ENCODE assay signal across 29 cellular contexts in genomic region chrX:139134316-139134715, GRCh38.
A peak's percentile ranks its signal among the peaks of the same experiment; 100 is the strongest.
DNase-seq lines count a peak whose midpoint lies in the region; ATAC-seq, FAIRE-seq and TF ChIP-seq lines count a peak whose summit lies in the region.
"Had no signal": no experiment of that assay in that cellular context is flagged by ENCODE, and none has a peak within 500 bp of the region (broad histone marks: within the 10 kb centered on the region; RNA-seq: fewer than 3 reads in every experiment).

No MANE protein-coding gene starts in this region.

- H3K9me3 ChIP-seq in K562 (replicated peaks; ENCODE audit: control insufficient read depth, insufficient read depth, low read depth, low read length) = no peaks in the 10 kb centered on the region
- H3K9me3 ChIP-seq: A549, BE2C, BLaER1, Caco-2 had no signal

- POLR2A ChIA-PET in K562 (lab: Yijun Ruan, JAX) = no interaction called here

- CTCF ChIA-PET in K562 (lab: Yijun Ruan, JAX; ENCODE audit: low intra/inter-chr PET ratio) = no interaction called here

- DNase-seq in K562 (ENCODE audit: extremely low read depth in 1 of 4, low spot score in 3 of 4) (no peak), HT-29 (ENCODE audit: low spot score) (no peak)
- DNase-seq: 8988T; ACHN; AML-193; BE2C; C1 segment of cervical spinal cord; Caco-2; Calu3; CD4-positive, alpha-beta memory T cell; CD4-positive, alpha-beta T cell; CD4-positive, CD25-positive, alpha-beta regulatory T cell; CD8-positive, alpha-beta memory T cell; CD8-positive, alpha-beta T cell; COR-L47; DMS 273 treated with DMSO at 0.1 percent for 48 hours; DMS153; DMS53; DMS79; DMS79 treated with DMSO at 0.1 percent for 48 hours; DND-41; EL had no signal

- TF ChIP-seq RAD21 in K562 (CRISPR knock-in tag; conservative IDR thresholded peaks at IDR 0.05 in 1 of 2, IDR thresholded peaks at IDR 0.05 in 1 of 2) = no peak

- TF ChIP-seq EP300 in K562 (IDR thresholded peaks at IDR 0.05; ENCODE audit: low read length) = peak; percentile 27; the same call in 1 of the 2 replicates

- intact Hi-C loops in K562 (cut with micrococcal nuclease) = no loop called here

- H2AFZ ChIP-seq in K562 (ENCODE audit: low read depth, low read length) = no peak overlapping the region

- H3K27me3 ChIP-seq in K562 (ENCODE audit: control insufficient read depth in 2 of 2, insufficient read depth in 2 of 2, low read length in 2 of 2) = no peaks in the 10 kb centered on the region
- H3K27me3 ChIP-seq: BE2C had no signal

- in situ Hi-C loops in K562 (cut with MboI) = no loop called here

- H4K20me1 ChIP-seq in K562 (replicated peaks; ENCODE audit: control insufficient read depth, insufficient read depth, low read length) = no peaks in the 10 kb centered on the region
- H4K20me1 ChIP-seq: BLaER1 treated with 17β-estradiol and CSF1 and Interleukin-3, amounts not matched to agents 10 nM and 100 nM had no signal

- no peaks in the 10 kb centered on the region for H3K9me1 ChIP-seq in K562 (ENCODE audit: control insufficient read depth, insufficient read depth, low read length)

- no peaks in the 10 kb centered on the region for H3K4me1 ChIP-seq in K562 (replicated peaks in 1 of 2; ENCODE audit: control insufficient read depth in 2 of 2, insufficient read depth in 2 of 2, low read length in 2 of 2)
- H3K4me1 ChIP-seq: A549; BE2C; BLaER1; BLaER1 treated with 17β-estradiol and CSF1 and Interleukin-3, amounts not matched to agents 10 nM and 100 nM; Caco-2 had no signal

- no peaks in the 10 kb centered on the region for H3K36me3 ChIP-seq in K562 (ENCODE audit: control insufficient read depth, insufficient read depth, low read length)
- H3K36me3 ChIP-seq: BE2C; BLaER1; BLaER1 treated with 17β-estradiol and CSF1 and Interleukin-3, amounts not matched to agents 10 nM and 100 nM had no signal

- H3K27ac ChIP-seq in K562 (ENCODE audit: extremely low read depth, low read depth, low read length) = no peak overlapping the region
- H3K27ac ChIP-seq: 22Rv1; A549; BLaER1; BLaER1 treated with 17β-estradiol and CSF1 and Interleukin-3, amounts not matched to agents 10 nM and 100 nM; C4-2B had no signal

- H3K9ac ChIP-seq in K562 (ENCODE audit: insufficient read depth in 1 of 2, low read depth in 2 of 2, low read length in 2 of 2) = no peak overlapping the region
- H3K9ac ChIP-seq: BLaER1; BLaER1 treated with 17β-estradiol and CSF1 and Interleukin-3, amounts not matched to agents 10 nM and 100 nM had no signal

- no peak overlapping the region for H3K4me2 ChIP-seq in K562 (ENCODE audit: insufficient read depth, low read length)
- H3K4me2 ChIP-seq: A549; BLaER1; BLaER1 treated with 17β-estradiol and CSF1 and Interleukin-3, amounts not matched to agents 10 nM and 100 nM had no signal

- no peak for FAIRE-seq in K562 (lab: Jason Lieb, UNC)
- FAIRE-seq: A204.1, A549, D721Med had no signal

- WGBS in K562 (ENCODE audit: insufficient coverage, low coverage, missing lambda C conversion rate) = 12% methylated on average over 5 of the region's 5 CpGs

- no peak overlapping the region for H3K4me3 ChIP-seq in K562
- H3K4me3 ChIP-seq: A549; BLaER1; BLaER1 treated with 17β-estradiol and CSF1 and Interleukin-3, amounts not matched to agents 10 nM and 100 nM had no signal

- ATAC-seq in K562 = peak; percentile 79
- ATAC-seq: A549; CD8-positive, alpha-beta T cell had no signal

- TF ChIP-seq CTCF in K562 (IDR thresholded peaks at IDR 0.05 in 2 of 3, conservative IDR thresholded peaks at IDR 0.05 in 1 of 3; ENCODE audit: insufficient read depth in 2 of 3, low read depth in 1 of 3, low read length in 3 of 3) = no peak

- no TSS peak for BruUV-seq in K562 (replicated peaks; lab: Mats Ljungman, UMichigan)

- no peaks in the 10 kb centered on the region for H3K79me2 ChIP-seq in K562 (ENCODE audit: control insufficient read depth, insufficient read depth, low read length)

- no peak for TF ChIP-seq POLR2A in K562 (conservative IDR thresholded peaks at IDR 0.05)

TF ChIP-seq in K562, 482 proteins besides CTCF, POLR2A, EP300 and RAD21:
- TF ChIP-seq FOXA3 (CRISPR knock-in tag; conservative IDR thresholded peaks at IDR 0.05 in 1 of 2, IDR thresholded peaks at IDR 0.05 in 1 of 2) (no peak), TRIM24 (IDR thresholded peaks at IDR 0.05) (peak in 1 of 2 experiments; percentile 61; a peak in 2 of 4 replicates), NR2C1 (IDR thresholded peaks at IDR 0.05) (no peak), NR2C1 (tag; IDR thresholded peaks at IDR 0.05) (0 out of 2 replicates have a peak, but pooled peaks have one; percentile 19), E2F3 (CRISPR knock-in tag; IDR thresholded peaks at IDR 0.05) (no peak), CEBPG (CRISPR knock-in tag; IDR thresholded peaks at IDR 0.05) (no peak), CEBPG (tag; conservative IDR thresholded peaks at IDR 0.05 in 1 of 2, IDR thresholded peaks at IDR 0.05 in 1 of 2) (peak; percentile 63 to 84), ZNF175 (CRISPR knock-in tag; IDR thresholded peaks at IDR 0.05; ENCODE audit: low read depth) (peak; percentile 39; the same call in 1 of the 2 replicates), PHTF2 (CRISPR knock-in tag; IDR thresholded peaks at IDR 0.05) (no peak)
- TF ChIP-seq, protein P1, sequence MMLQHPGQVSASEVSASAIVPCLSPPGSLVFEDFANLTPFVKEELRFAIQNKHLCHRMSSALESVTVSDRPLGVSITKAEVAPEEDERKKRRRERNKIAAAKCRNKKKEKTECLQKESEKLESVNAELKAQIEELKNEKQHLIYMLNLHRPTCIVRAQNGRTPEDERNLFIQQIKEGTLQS (IDR thresholded peaks at IDR 0.05) = peak; percentile 45; the same call in 1 of the 2 replicates
- TF ChIP-seq, protein P1 (CRISPR knock-in tag; conservative IDR thresholded peaks at IDR 0.05) = no peak
TF ChIP-seq in K562: peak in this region for 5.
